In genomic region chr2:229715895-229716507, GRCh38 we compare ENCODE assay signal across 8 cellular contexts. TPM values are rescaled to one million over a fixed set of nuclear protein-coding genes. Genes with fewer than 3 reads are reported as not detected.
A peak's percentile ranks its signal among the peaks of the same experiment; 100 is the strongest.
DNase-seq lines count a peak whose midpoint lies in the region; ATAC-seq and TF ChIP-seq lines count a peak whose summit lies in the region.

No MANE protein-coding gene starts in this region.

- H3K36me3 Mint-ChIP-seq in GM23338 (ENCODE audit: low read depth) = no peaks in the 10 kb centered on the region
- peaks cover 10% of the 10 kb centered on the region for H3K36me3 Mint-ChIP-seq in activated T-helper 17 cell treated with anti-CD3 and anti-CD28 coated beads, Interleukin-2, amount 50 U/mL, for 72 hours (ENCODE audit: low read depth)

- H3K9me3 ChIP-seq in AG04450 (ENCODE audit: control insufficient read depth, insufficient read depth, low read length) (no peaks in the 10 kb centered on the region; the same call in 1 of the 2 replicates), upper lobe of right lung (no peaks in the 10 kb centered on the region)

- TF ChIP-seq CTCF in AG04450 (IDR thresholded peaks at IDR 0.05; ENCODE audit: low read depth, low read length) (peak; percentile 38), GM23338 (conservative IDR thresholded peaks at IDR 0.05; ENCODE audit: low read depth in 2 of 2) (peak; percentile 81 to 86), upper lobe of right lung (IDR thresholded peaks at IDR 0.05) (peak; percentile 10)

- peaks cover 11% of the 10 kb centered on the region for H3K4me1 Mint-ChIP-seq in GM23338
- H3K4me1 Mint-ChIP-seq in activated T-helper 17 cell treated with anti-CD3 and anti-CD28 coated beads, Interleukin-2, amount 50 U/mL, for 72 hours = no peaks in the 10 kb centered on the region

- no peaks in the 10 kb centered on the region for H4K20me1 ChIP-seq in GM23338 (replicated peaks; ENCODE audit: insufficient read depth)

- H3K27ac ChIP-seq in AG04450 (ENCODE audit: low read depth, low read length) (no peak overlapping the region), GM23338 (ENCODE audit: low read depth) (no peak overlapping the region), upper lobe of right lung (no peak overlapping the region)

- H3K4me3 ChIP-seq in AG04450 (ENCODE audit: low read depth, low read length) (no peak overlapping the region), GM23338 (peak overlapping the region; percentile 71; the same call in 1 of the 2 replicates), upper lobe of right lung (no peak overlapping the region)

- no peak overlapping the region for H2AFZ ChIP-seq in GM23338

- H3K4me1 ChIP-seq in GM23338 (ENCODE audit: insufficient read depth) (peaks cover 11% of the 10 kb centered on the region; the same call in 1 of the 2 replicates), upper lobe of right lung (peaks cover 15% of the 10 kb centered on the region)

- no peaks in the 10 kb centered on the region; the same call in 2 of the 3 replicates for H3K9me3 Mint-ChIP-seq in GM23338
- H3K9me3 Mint-ChIP-seq in activated T-helper 17 cell treated with anti-CD3 and anti-CD28 coated beads, Interleukin-2, amount 50 U/mL, for 72 hours = no peaks in the 10 kb centered on the region

- peak overlapping the region; percentile 74 for H3K4me3 Mint-ChIP-seq in GM23338
- peak overlapping the region; percentile 7 for H3K4me3 Mint-ChIP-seq in activated T-helper 17 cell treated with anti-CD3 and anti-CD28 coated beads, Interleukin-2, amount 50 U/mL, for 72 hours

- H3K9me2 ChIP-seq in GM23338 (ENCODE audit: insufficient read depth) = no peaks in the 10 kb centered on the region

- H3K4me2 ChIP-seq in GM23338 = peak overlapping the region; percentile 86

- DNase-seq in AG04450 (ENCODE audit: low read depth, low spot score) (no peak), GM23338 (ENCODE audit: low spot score) (peak; percentile 83), NCI-H345 treated with DMSO at 0.1 percent for 48 hours (lab: John Stamatoyannopoulos, UW; ENCODE audit: unreplicated experiment) (peak; percentile 79), inferior parietal cortex (ENCODE audit: extremely low spot score) (peak; percentile 81), upper lobe of right lung (no peak), NCI-H446 treated with DMSO at 0.1 percent for 48 hours (lab: John Stamatoyannopoulos, UW) (no peak)

- CTCF ChIA-PET in AG04450 (lab: Charles Lee) = interaction anchor here (0.7 to 1.4 kb wide), 2 partner anchors 10 to 1337 kb away, joined by 3 to 5 read pairs; no protein-coding TSS in a partner anchor

- no peak overlapping the region for H3K27ac Mint-ChIP-seq in GM23338
- no peak overlapping the region for H3K27ac Mint-ChIP-seq in activated T-helper 17 cell treated with anti-CD3 and anti-CD28 coated beads, Interleukin-2, amount 50 U/mL, for 72 hours

- ATAC-seq in GM23338 (peak; percentile 3; the same call in 2 of the 3 replicates), upper lobe of right lung (no peak), HG03045 (IDR thresholded peaks at IDR 0.05; ENCODE audit: unreplicated experiment) (no peak)
- no peak for ATAC-seq in activated T-helper 17 cell treated with anti-CD3 and anti-CD28 coated beads, Interleukin-2, amount 50 U/mL, for 72 hours (replicated peaks)

- peaks cover 36% of the 10 kb centered on the region for H3K27me3 ChIP-seq in AG04450 (ENCODE audit: control insufficient read depth, insufficient read depth, low read length)
- peaks cover 38% of the 10 kb centered on the region for H3K27me3 ChIP-seq in GM23338 (ENCODE audit: insufficient read depth)
- H3K27me3 ChIP-seq in upper lobe of right lung = peaks cover 59% of the 10 kb centered on the region

- intact Hi-C loops in upper lobe of right lung (cut with DNase I) = no loop called here

- H3K36me3 ChIP-seq in GM23338 (ENCODE audit: insufficient read depth) (no peaks in the 10 kb centered on the region), upper lobe of right lung (no peaks in the 10 kb centered on the region)

- POLR2A ChIA-PET in AG04450 (lab: Yijun Ruan, JAX) = no interaction called here

- H3K27me3 Mint-ChIP-seq in GM23338 (ENCODE audit: insufficient read depth, low read depth, poor library complexity) = peaks cover 31% of the 10 kb centered on the region
- peaks cover 44% of the 10 kb centered on the region for H3K27me3 Mint-ChIP-seq in activated T-helper 17 cell treated with anti-CD3 and anti-CD28 coated beads, Interleukin-2, amount 50 U/mL, for 72 hours

- H3F3A ChIP-seq in GM23338 (replicated peaks; ENCODE audit: low read depth) = no peaks in the 10 kb centered on the region; the same call in 1 of the 2 replicates

- no peaks in the 10 kb centered on the region for H3K79me2 ChIP-seq in GM23338 (replicated peaks; ENCODE audit: insufficient read depth)

TF ChIP-seq in GM23338, 12 proteins besides CTCF, POLR2A, EP300 and RAD21:
- TF ChIP-seq NANOG (IDR thresholded peaks at IDR 0.05; ENCODE audit: borderline replicate concordance) (no peak), STAT1 (IDR thresholded peaks at IDR 0.05; ENCODE audit: unreplicated experiment) (no peak), ZNF114 (CRISPR knock-in tag; IDR thresholded peaks at IDR 0.05) (no peak), POLR2AphosphoS5 (IDR thresholded peaks at IDR 0.05; ENCODE audit: low read depth) (no peak), ZNF331 (CRISPR knock-in tag; IDR thresholded peaks at IDR 0.05; ENCODE audit: low read depth) (no peak), CREB1 (CRISPR knock-in tag; IDR thresholded peaks at IDR 0.05; ENCODE audit: low read depth) (0 out of 2 replicates have a peak, but pooled peaks have one; percentile 40)

RNA-seq across cellular contexts. Expression of gene DNER, which starts 1.6 kb away (rescaled TPM):
- polyA plus RNA-seq in AG04450 (2011; rRNA removed) = 0.05 TPM in 1 of 2 replicates, not detected in the other
- polyA minus RNA-seq in AG04450 (2011; rRNA and poly(A)+ RNA removed) = 0.09 TPM in 1 of 2 replicates, not detected in the other
- 7.1 and 8.8 TPM in 2 replicates for total RNA-seq in GM23338 (2014; rRNA removed; shearing (Covaris generic))
- 4.7 and 5.6 TPM in 2 replicates for polyA plus RNA-seq in GM23338 (2016; fragmentation: Nextera tagmentation; extraction: Ambion mirVana)
- not detected for total RNA-seq in activated T-helper 17 cell treated with anti-CD3 and anti-CD28 coated beads, Interleukin-2, amount 50 U/mL, for 72 hours
- total RNA-seq in upper lobe of right lung = 0.14 TPM

Comparison
In these comparisons a context has a peak if more than half of its experiments do, and no peak if none do; other contexts are left out.
1. DNase-seq: peak in GM23338 (single experiment), NCI-H345 treated with DMSO at 0.1 percent for 48 hours (single experiment) and inferior parietal cortex (single experiment); none in AG04450 (single experiment), upper lobe of right lung (single experiment) and NCI-H446 treated with DMSO at 0.1 percent for 48 hours (single experiment).
2. CTCF ChIP-seq: peak in every context shown above with its lines; median percentile 84 in GM23338; 38 in AG04450; 10 in upper lobe of right lung.